In the genomic region with DNA sequence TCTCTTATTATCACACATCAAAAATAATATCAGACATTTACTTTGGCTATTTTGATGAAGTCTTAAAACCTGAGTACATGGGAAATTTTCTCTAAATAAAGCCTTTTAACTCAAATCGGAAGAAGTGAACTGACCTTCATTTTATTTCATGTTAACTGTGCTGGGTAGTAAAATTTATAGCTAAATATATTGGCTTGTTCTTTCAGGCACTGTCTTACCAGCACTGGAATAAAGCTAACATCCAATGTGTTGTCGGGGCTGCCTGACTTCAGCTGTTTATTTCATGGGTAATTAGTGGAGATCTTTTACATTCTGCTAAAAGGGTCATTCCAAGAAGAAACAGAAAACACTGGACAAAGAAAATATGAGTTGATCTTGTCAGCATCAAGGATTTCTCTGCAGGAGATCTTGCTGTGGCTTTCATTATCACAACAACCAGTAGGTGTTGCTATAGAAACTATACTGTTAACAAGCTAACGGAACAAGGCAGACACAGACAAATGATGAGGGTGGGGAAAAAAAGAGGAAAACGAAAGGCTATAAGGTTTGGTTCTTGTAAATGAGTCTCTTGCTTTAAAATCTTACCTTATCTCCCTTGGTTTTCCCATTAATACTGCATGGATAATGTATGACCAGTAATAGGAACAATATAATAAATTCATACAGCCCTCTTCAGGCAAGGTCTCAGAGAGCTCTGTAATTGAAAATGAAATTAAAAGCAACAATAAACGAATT, we compare ENCODE assay signal across 2 cellular contexts.
TF ChIP-seq lines count a peak whose summit lies in the region.

No MANE protein-coding gene starts in this region.

TF ChIP-seq in GM23338, 12 proteins besides CTCF, POLR2A, EP300 and RAD21 (continued from another document and continues in another):
- TF ChIP-seq REST (IDR thresholded peaks at IDR 0.05; ENCODE audit: unreplicated experiment) (no peak), STAT1 (IDR thresholded peaks at IDR 0.05; ENCODE audit: unreplicated experiment) (no peak), CREB1 (CRISPR knock-in tag; IDR thresholded peaks at IDR 0.05; ENCODE audit: low read depth) (no peak), POLR2AphosphoS5 (IDR thresholded peaks at IDR 0.05; ENCODE audit: low read depth) (no peak), NANOG (IDR thresholded peaks at IDR 0.05; ENCODE audit: borderline replicate concordance) (no peak), JUNB (IDR thresholded peaks at IDR 0.05; ENCODE audit: unreplicated experiment) (no peak), ZNF331 (CRISPR knock-in tag; IDR thresholded peaks at IDR 0.05; ENCODE audit: low read depth) (no peak), EZH2 (IDR thresholded peaks at IDR 0.05; ENCODE audit: low read depth, unreplicated experiment) (no peak)
- TF ChIP-seq, protein P1, sequence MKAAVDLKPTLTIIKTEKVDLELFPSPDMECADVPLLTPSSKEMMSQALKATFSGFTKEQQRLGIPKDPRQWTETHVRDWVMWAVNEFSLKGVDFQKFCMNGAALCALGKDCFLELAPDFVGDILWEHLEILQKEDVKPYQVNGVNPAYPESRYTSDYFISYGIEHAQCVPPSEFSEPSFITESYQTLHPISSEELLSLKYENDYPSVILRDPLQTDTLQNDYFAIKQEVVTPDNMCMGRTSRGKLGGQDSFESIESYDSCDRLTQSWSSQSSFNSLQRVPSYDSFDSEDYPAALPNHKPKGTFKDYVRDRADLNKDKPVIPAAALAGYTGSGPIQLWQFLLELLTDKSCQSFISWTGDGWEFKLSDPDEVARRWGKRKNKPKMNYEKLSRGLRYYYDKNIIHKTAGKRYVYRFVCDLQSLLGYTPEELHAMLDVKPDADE (IDR thresholded peaks at IDR 0.05) = no peak

TF ChIP-seq in SK-N-SH treated with all-trans-retinoic acid at 6 μM for 48 hours, 23 proteins besides CTCF, POLR2A, EP300 and RAD21 (continued from another document):
- TF ChIP-seq, protein P2, sequence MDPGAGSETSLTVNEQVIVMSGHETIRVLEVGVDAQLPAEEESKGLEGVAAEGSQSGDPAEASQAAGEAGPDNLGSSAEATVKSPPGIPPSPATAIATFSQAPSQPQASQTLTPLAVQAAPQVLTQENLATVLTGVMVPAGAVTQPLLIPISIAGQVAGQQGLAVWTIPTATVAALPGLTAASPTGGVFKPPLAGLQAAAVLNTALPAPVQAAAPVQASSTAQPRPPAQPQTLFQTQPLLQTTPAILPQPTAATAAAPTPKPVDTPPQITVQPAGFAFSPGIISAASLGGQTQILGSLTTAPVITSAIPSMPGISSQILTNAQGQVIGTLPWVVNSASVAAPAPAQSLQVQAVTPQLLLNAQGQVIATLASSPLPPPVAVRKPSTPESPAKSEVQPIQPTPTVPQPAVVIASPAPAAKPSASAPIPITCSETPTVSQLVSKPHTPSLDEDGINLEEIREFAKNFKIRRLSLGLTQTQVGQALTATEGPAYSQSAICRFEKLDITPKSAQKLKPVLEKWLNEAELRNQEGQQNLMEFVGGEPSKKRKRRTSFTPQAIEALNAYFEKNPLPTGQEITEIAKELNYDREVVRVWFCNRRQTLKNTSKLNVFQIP (CRISPR knock-in tag; IDR thresholded peaks at IDR 0.05; ENCODE audit: borderline replicate concordance, low read depth) = no peak
- TF ChIP-seq PPARA (CRISPR knock-in tag; IDR thresholded peaks at IDR 0.05; ENCODE audit: borderline replicate concordance) = no peak
- no peak for TF ChIP-seq GLIS3 (CRISPR knock-in tag; IDR thresholded peaks at IDR 0.05)
- TF ChIP-seq ZNF565 (CRISPR knock-in tag; conservative IDR thresholded peaks at IDR 0.05; ENCODE audit: low read depth) = no peak
- TF ChIP-seq OSR1 (CRISPR knock-in tag; IDR thresholded peaks at IDR 0.05) = no peak
- no peak for TF ChIP-seq ZC3H10 (CRISPR knock-in tag; IDR thresholded peaks at IDR 0.05)
- TF ChIP-seq CSRNP3 (CRISPR knock-in tag; IDR thresholded peaks at IDR 0.05) = no peak
- TF ChIP-seq, protein P3, sequence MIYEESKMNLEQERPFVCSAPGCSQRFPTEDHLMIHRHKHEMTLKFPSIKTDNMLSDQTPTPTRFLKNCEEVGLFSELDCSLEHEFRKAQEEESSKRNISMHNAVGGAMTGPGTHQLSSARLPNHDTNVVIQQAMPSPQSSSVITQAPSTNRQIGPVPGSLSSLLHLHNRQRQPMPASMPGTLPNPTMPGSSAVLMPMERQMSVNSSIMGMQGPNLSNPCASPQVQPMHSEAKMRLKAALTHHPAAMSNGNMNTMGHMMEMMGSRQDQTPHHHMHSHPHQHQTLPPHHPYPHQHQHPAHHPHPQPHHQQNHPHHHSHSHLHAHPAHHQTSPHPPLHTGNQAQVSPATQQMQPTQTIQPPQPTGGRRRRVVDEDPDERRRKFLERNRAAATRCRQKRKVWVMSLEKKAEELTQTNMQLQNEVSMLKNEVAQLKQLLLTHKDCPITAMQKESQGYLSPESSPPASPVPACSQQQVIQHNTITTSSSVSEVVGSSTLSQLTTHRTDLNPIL (CRISPR knock-in tag; IDR thresholded peaks at IDR 0.05; ENCODE audit: low read depth) = no peak
- TF ChIP-seq TCF4 (CRISPR knock-in tag; IDR thresholded peaks at IDR 0.05; ENCODE audit: borderline replicate concordance) = no peak
TF ChIP-seq in SK-N-SH treated with all-trans-retinoic acid at 6 μM for 48 hours: peak in this region for 0.
